ENCODE assay signal across 1 cellular context in the genomic region with DNA sequence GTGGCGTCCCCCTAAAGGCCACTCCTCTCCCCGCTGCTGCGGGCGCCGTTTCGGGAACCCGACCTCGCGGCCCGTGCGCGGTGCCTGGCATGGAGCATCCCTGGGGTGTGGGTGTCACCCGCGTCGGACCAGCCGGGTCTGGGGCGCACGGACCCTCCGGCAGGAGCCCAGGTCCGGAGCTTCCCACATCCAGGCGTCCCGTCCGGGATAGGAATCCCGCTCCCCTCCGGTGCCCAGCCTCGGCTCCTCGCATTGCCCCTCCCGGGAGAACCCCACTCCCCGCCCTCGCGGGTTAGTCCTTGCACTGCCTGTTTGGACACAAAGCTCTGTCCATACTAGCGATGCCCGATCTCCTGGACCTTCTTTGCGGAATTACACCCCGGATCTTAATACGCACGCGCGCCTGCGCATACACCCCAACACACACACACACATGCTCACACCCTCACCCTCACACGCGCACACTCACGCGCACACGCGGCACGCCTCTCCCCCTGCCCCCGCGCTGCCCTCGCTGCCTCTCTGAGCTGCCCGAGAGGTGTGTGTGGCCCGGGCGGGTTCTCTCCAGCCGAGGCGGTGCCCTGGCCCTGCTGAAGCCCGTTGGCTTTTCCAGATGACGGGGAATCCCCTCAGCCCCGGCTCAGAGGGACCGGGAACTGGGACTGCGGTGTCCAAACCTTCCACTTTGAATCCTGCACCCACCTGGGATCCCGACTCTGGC.
TF ChIP-seq lines count a peak whose summit lies in the region.

No MANE protein-coding gene starts in this region.

TF ChIP-seq in HepG2, 621 proteins besides CTCF, POLR2A, EP300 and RAD21 (continued from another document and continues in another):
- TF ChIP-seq, protein P1, sequence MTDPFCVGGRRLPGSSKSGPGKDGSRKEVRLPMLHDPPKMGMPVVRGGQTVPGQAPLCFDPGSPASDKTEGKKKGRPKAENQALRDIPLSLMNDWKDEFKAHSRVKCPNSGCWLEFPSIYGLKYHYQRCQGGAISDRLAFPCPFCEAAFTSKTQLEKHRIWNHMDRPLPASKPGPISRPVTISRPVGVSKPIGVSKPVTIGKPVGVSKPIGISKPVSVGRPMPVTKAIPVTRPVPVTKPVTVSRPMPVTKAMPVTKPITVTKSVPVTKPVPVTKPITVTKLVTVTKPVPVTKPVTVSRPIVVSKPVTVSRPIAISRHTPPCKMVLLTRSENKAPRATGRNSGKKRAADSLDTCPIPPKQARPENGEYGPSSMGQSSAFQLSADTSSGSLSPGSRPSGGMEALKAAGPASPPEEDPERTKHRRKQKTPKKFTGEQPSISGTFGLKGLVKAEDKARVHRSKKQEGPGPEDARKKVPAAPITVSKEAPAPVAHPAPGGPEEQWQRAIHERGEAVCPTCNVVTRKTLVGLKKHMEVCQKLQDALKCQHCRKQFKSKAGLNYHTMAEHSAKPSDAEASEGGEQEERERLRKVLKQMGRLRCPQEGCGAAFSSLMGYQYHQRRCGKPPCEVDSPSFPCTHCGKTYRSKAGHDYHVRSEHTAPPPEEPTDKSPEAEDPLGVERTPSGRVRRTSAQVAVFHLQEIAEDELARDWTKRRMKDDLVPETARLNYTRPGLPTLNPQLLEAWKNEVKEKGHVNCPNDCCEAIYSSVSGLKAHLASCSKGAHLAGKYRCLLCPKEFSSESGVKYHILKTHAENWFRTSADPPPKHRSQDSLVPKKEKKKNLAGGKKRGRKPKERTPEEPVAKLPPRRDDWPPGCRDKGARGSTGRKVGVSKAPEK (CRISPR knock-in tag; IDR thresholded peaks at IDR 0.05; ENCODE audit: borderline replicate concordance): no peak; the same call in 1 of the 2 replicates
- TF ChIP-seq, protein P2, sequence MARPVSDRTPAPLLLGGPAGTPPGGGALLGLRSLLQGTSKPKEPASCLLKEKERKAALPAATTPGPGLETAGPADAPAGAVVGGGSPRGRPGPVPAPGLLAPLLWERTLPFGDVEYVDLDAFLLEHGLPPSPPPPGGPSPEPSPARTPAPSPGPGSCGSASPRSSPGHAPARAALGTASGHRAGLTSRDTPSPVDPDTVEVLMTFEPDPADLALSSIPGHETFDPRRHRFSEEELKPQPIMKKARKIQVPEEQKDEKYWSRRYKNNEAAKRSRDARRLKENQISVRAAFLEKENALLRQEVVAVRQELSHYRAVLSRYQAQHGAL (CRISPR knock-in tag; IDR thresholded peaks at IDR 0.05; ENCODE audit: not compliant biosample characterization): no peak
- TF ChIP-seq ZNF589 (CRISPR knock-in tag; conservative IDR thresholded peaks at IDR 0.05): 0 out of 2 replicates have a peak, but pooled peaks have one; percentile 50
- no peak for TF ChIP-seq NCOR1 (IDR thresholded peaks at IDR 0.05; ENCODE audit: borderline replicate concordance, low read length)
- TF ChIP-seq RNF2 (conservative IDR thresholded peaks at IDR 0.05; ENCODE audit: low read depth): no peak
- 0 out of 2 replicates have a peak, but pooled peaks have one; percentile 19 for TF ChIP-seq ZNF564 (CRISPR knock-in tag; IDR thresholded peaks at IDR 0.05)
- no peak for TF ChIP-seq ZNF674 (CRISPR knock-in tag; IDR thresholded peaks at IDR 0.05; ENCODE audit: low read depth)
- TF ChIP-seq, protein P3, sequence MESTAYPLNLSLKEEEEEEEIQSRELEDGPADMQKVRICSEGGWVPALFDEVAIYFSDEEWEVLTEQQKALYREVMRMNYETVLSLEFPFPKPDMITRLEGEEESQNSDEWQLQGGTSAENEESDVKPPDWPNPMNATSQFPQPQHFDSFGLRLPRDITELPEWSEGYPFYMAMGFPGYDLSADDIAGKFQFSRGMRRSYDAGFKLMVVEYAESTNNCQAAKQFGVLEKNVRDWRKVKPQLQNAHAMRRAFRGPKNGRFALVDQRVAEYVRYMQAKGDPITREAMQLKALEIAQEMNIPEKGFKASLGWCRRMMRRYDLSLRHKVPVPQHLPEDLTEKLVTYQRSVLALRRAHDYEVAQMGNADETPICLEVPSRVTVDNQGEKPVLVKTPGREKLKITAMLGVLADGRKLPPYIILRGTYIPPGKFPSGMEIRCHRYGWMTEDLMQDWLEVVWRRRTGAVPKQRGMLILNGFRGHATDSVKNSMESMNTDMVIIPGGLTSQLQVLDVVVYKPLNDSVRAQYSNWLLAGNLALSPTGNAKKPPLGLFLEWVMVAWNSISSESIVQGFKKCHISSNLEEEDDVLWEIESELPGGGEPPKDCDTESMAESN (CRISPR knock-in tag; conservative IDR thresholded peaks at IDR 0.05): peak; percentile 88
- no peak for TF ChIP-seq KLF11 (CRISPR knock-in tag; IDR thresholded peaks at IDR 0.05)
- TF ChIP-seq, protein P4, sequence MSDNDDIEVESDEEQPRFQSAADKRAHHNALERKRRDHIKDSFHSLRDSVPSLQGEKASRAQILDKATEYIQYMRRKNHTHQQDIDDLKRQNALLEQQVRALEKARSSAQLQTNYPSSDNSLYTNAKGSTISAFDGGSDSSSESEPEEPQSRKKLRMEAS (IDR thresholded peaks at IDR 0.05): peak; percentile 70
- TF ChIP-seq, protein P5, sequence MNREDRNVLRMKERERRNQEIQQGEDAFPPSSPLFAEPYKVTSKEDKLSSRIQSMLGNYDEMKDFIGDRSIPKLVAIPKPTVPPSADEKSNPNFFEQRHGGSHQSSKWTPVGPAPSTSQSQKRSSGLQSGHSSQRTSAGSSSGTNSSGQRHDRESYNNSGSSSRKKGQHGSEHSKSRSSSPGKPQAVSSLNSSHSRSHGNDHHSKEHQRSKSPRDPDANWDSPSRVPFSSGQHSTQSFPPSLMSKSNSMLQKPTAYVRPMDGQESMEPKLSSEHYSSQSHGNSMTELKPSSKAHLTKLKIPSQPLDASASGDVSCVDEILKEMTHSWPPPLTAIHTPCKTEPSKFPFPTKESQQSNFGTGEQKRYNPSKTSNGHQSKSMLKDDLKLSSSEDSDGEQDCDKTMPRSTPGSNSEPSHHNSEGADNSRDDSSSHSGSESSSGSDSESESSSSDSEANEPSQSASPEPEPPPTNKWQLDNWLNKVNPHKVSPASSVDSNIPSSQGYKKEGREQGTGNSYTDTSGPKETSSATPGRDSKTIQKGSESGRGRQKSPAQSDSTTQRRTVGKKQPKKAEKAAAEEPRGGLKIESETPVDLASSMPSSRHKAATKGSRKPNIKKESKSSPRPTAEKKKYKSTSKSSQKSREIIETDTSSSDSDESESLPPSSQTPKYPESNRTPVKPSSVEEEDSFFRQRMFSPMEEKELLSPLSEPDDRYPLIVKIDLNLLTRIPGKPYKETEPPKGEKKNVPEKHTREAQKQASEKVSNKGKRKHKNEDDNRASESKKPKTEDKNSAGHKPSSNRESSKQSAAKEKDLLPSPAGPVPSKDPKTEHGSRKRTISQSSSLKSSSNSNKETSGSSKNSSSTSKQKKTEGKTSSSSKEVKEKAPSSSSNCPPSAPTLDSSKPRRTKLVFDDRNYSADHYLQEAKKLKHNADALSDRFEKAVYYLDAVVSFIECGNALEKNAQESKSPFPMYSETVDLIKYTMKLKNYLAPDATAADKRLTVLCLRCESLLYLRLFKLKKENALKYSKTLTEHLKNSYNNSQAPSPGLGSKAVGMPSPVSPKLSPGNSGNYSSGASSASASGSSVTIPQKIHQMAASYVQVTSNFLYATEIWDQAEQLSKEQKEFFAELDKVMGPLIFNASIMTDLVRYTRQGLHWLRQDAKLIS (CRISPR knock-in tag; IDR thresholded peaks at IDR 0.05): no peak
- no peak for TF ChIP-seq MTF2 (CRISPR knock-in tag; IDR thresholded peaks at IDR 0.05; ENCODE audit: borderline replicate concordance)
- TF ChIP-seq TCF7L2 (IDR thresholded peaks at IDR 0.05; ENCODE audit: low read depth, low read length): no peak
- no peak for TF ChIP-seq ZNF225 (CRISPR knock-in tag; IDR thresholded peaks at IDR 0.05)
- no peak for TF ChIP-seq IRF2 (CRISPR knock-in tag; IDR thresholded peaks at IDR 0.05)
- no peak for TF ChIP-seq ZNF484 (CRISPR knock-in tag; IDR thresholded peaks at IDR 0.05; ENCODE audit: borderline replicate concordance, low read depth)
- no peak for TF ChIP-seq SRSF4 (IDR thresholded peaks at IDR 0.05; ENCODE audit: low read depth, low read length, poor library complexity, severe bottlenecking)
- TF ChIP-seq, protein P6, sequence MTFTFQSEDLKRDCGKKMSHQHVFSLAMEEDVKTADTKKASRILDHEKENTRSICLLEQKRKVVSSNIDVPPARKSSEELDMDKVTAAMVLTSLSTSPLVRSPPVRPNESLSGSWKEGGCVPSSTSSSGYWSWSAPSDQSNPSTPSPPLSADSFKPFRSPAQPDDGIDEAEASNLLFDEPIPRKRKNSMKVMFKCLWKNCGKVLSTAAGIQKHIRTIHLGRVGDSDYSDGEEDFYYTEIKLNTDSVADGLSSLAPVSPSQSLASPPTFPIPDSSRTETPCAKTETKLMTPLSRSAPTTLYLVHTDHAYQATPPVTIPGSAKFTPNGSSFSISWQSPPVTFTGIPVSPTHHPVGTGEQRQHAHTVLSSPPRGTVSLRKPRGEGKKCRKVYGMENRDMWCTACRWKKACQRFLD (CRISPR knock-in tag; IDR thresholded peaks at IDR 0.05; ENCODE audit: borderline replicate concordance): no peak
- no peak for TF ChIP-seq BRCA1 (CRISPR knock-in tag; IDR thresholded peaks at IDR 0.05)
- TF ChIP-seq ZBTB8A (CRISPR knock-in tag; IDR thresholded peaks at IDR 0.05; ENCODE audit: borderline replicate concordance, low read depth): no peak
- no peak for TF ChIP-seq ZNF432 (CRISPR knock-in tag; IDR thresholded peaks at IDR 0.05; ENCODE audit: borderline replicate concordance)
- TF ChIP-seq, protein P7, sequence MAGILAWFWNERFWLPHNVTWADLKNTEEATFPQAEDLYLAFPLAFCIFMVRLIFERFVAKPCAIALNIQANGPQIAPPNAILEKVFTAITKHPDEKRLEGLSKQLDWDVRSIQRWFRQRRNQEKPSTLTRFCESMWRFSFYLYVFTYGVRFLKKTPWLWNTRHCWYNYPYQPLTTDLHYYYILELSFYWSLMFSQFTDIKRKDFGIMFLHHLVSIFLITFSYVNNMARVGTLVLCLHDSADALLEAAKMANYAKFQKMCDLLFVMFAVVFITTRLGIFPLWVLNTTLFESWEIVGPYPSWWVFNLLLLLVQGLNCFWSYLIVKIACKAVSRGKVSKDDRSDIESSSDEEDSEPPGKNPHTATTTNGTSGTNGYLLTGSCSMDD (CRISPR knock-in tag; IDR thresholded peaks at IDR 0.05): no peak
- peak; percentile 33 for TF ChIP-seq TEAD3 (CRISPR knock-in tag; optimal IDR thresholded peaks at IDR 0.05; ENCODE audit: borderline replicate concordance)
- TF ChIP-seq NBN (conservative IDR thresholded peaks at IDR 0.05): no peak
- TF ChIP-seq, protein P8, sequence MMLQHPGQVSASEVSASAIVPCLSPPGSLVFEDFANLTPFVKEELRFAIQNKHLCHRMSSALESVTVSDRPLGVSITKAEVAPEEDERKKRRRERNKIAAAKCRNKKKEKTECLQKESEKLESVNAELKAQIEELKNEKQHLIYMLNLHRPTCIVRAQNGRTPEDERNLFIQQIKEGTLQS (CRISPR knock-in tag; IDR thresholded peaks at IDR 0.05): no peak
- TF ChIP-seq NFYB (CRISPR knock-in tag; IDR thresholded peaks at IDR 0.05): no peak
- TF ChIP-seq, protein P9, sequence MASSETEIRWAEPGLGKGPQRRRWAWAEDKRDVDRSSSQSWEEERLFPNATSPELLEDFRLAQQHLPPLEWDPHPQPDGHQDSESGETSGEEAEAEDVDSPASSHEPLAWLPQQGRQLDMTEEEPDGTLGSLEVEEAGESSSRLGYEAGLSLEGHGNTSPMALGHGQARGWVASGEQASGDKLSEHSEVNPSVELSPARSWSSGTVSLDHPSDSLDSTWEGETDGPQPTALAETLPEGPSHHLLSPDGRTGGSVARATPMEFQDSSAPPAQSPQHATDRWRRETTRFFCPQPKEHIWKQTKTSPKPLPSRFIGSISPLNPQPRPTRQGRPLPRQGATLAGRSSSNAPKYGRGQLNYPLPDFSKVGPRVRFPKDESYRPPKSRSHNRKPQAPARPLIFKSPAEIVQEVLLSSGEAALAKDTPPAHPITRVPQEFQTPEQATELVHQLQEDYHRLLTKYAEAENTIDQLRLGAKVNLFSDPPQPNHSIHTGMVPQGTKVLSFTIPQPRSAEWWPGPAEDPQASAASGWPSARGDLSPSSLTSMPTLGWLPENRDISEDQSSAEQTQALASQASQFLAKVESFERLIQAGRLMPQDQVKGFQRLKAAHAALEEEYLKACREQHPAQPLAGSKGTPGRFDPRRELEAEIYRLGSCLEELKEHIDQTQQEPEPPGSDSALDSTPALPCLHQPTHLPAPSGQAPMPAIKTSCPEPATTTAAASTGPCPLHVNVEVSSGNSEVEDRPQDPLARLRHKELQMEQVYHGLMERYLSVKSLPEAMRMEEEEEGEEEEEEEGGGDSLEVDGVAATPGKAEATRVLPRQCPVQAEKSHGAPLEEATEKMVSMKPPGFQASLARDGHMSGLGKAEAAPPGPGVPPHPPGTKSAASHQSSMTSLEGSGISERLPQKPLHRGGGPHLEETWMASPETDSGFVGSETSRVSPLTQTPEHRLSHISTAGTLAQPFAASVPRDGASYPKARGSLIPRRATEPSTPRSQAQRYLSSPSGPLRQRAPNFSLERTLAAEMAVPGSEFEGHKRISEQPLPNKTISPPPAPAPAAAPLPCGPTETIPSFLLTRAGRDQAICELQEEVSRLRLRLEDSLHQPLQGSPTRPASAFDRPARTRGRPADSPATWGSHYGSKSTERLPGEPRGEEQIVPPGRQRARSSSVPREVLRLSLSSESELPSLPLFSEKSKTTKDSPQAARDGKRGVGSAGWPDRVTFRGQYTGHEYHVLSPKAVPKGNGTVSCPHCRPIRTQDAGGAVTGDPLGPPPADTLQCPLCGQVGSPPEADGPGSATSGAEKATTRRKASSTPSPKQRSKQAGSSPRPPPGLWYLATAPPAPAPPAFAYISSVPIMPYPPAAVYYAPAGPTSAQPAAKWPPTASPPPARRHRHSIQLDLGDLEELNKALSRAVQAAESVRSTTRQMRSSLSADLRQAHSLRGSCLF (CRISPR knock-in tag; IDR thresholded peaks at IDR 0.05; ENCODE audit: borderline replicate concordance): no peak
- no peak for TF ChIP-seq PAWR (CRISPR knock-in tag; IDR thresholded peaks at IDR 0.05; ENCODE audit: borderline replicate concordance)
- TF ChIP-seq, protein P10, sequence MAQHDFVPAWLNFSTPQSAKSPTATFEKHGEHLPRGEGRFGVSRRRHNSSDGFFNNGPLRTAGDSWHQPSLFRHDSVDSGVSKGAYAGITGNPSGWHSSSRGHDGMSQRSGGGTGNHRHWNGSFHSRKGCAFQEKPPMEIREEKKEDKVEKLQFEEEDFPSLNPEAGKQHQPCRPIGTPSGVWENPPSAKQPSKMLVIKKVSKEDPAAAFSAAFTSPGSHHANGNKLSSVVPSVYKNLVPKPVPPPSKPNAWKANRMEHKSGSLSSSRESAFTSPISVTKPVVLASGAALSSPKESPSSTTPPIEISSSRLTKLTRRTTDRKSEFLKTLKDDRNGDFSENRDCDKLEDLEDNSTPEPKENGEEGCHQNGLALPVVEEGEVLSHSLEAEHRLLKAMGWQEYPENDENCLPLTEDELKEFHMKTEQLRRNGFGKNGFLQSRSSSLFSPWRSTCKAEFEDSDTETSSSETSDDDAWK (CRISPR knock-in tag; IDR thresholded peaks at IDR 0.05): no peak
- TF ChIP-seq ZNF619 (CRISPR knock-in tag; IDR thresholded peaks at IDR 0.05): peak; percentile 29; the same call in 1 of the 2 replicates
- TF ChIP-seq HNRNPH1 (optimal IDR thresholded peaks at IDR 0.05; ENCODE audit: low read depth, low read length): no peak
- TF ChIP-seq ZNF20 (CRISPR knock-in tag; IDR thresholded peaks at IDR 0.05): no peak
